10 cellular contexts compared by ENCODE assay signal in genomic region chr5:141657937-141658545, GRCh38. TPM values are rescaled to one million over a fixed set of nuclear protein-coding genes. Genes with fewer than 3 reads are reported as not detected.
DNase-seq lines count a peak whose midpoint lies in the region; ATAC-seq, FAIRE-seq and TF ChIP-seq lines count a peak whose summit lies in the region.
"Had no signal": no experiment of that assay in that cellular context is flagged by ENCODE, and none has a peak within 500 bp of the region (broad histone marks: within the 10 kb centered on the region; RNA-seq: fewer than 3 reads in every experiment).

No MANE protein-coding gene starts in this region.

- H3K4me1 Mint-ChIP-seq in HFFc6 (ENCODE audit: low read depth) = peaks cover 45% of the 10 kb centered on the region

- no peak for TF ChIP-seq CTCF in GM06990 (IDR thresholded peaks at IDR 0.05; ENCODE audit: insufficient read depth, low read length, poor library complexity, severe bottlenecking)
- TF ChIP-seq CTCF in HFFc6 (IDR thresholded peaks at IDR 0.05) = no peak
- TF ChIP-seq CTCF in keratinocyte (optimal IDR thresholded peaks at IDR 0.05 in 1 of 3, IDR thresholded peaks at IDR 0.05 in 1 of 3, conservative IDR thresholded peaks at IDR 0.05 in 1 of 3; ENCODE audit: extremely low read depth in 1 of 3, insufficient read depth in 2 of 3, low read length in 3 of 3) = no peak
- TF ChIP-seq CTCF in tibial nerve (IDR thresholded peaks at IDR 0.05) = no peak
- TF ChIP-seq CTCF in testis (IDR thresholded peaks at IDR 0.05) = no peak

- H3K4me2 ChIP-seq in keratinocyte (ENCODE audit: control insufficient read depth, extremely low read depth, insufficient read depth, low read depth, low read length) = no peak overlapping the region

- no peaks in the 10 kb centered on the region; the same call in none of the 2 replicates for H3K27me3 Mint-ChIP-seq in HFFc6 (ENCODE audit: insufficient read depth)

- no peaks in the 10 kb centered on the region; the same call in 1 of the 2 replicates for H3K27me3 ChIP-seq in GM06990 (replicated peaks; ENCODE audit: control insufficient read depth, insufficient read depth, low read length)
- H3K27me3 ChIP-seq in keratinocyte (ENCODE audit: control insufficient read depth, extremely low read depth, insufficient read depth, low read length) = no peaks in the 10 kb centered on the region
- H3K27me3 ChIP-seq in tibial nerve = no peaks in the 10 kb centered on the region
- no peaks in the 10 kb centered on the region for H3K27me3 ChIP-seq in testis
- H3K27me3 ChIP-seq: vagina had no signal

- H3K36me3 Mint-ChIP-seq in HFFc6 (ENCODE audit: low read depth) = peaks cover 64% of the 10 kb centered on the region

- H3K4me3 ChIP-seq in GM06990 (replicated peaks; ENCODE audit: low read depth, low read length) (no peak overlapping the region), keratinocyte (ENCODE audit: control insufficient read depth in 2 of 3, extremely low read depth in 1 of 3, insufficient read depth in 2 of 3, low read depth in 1 of 3, low read length in 3 of 3) (no peak overlapping the region), tibial nerve (no peak overlapping the region), testis (no peak overlapping the region)
- H3K4me3 ChIP-seq: vagina had no signal

- H3K9me3 ChIP-seq in keratinocyte (ENCODE audit: control insufficient read depth, low read depth, low read length) (no peaks in the 10 kb centered on the region), tibial nerve (no peaks in the 10 kb centered on the region), testis (no peaks in the 10 kb centered on the region)
- H3K9me3 ChIP-seq: vagina had no signal

- H3K4me1 ChIP-seq in keratinocyte (ENCODE audit: control insufficient read depth, extremely low read depth, insufficient read depth, low read length) = peaks cover 7% of the 10 kb centered on the region
- H3K4me1 ChIP-seq in tibial nerve = no peaks in the 10 kb centered on the region
- H3K4me1 ChIP-seq in testis = no peaks in the 10 kb centered on the region
- H3K4me1 ChIP-seq: vagina had no signal

- H2AFZ ChIP-seq in keratinocyte (ENCODE audit: control insufficient read depth, low read length) = no peak overlapping the region

- no peaks in the 10 kb centered on the region for H3K9me1 ChIP-seq in keratinocyte (ENCODE audit: control insufficient read depth, extremely low read depth, insufficient read depth, low read length)

- H3K4me3 Mint-ChIP-seq in HFFc6 = peak overlapping the region; percentile 10

- no peak overlapping the region for H3K9ac ChIP-seq in keratinocyte (ENCODE audit: control insufficient read depth, extremely low read depth, insufficient read depth, low read length)

- DNase-seq in GM06990 (ENCODE audit: extremely low read depth, insufficient read length) (peak; percentile 41), HFFc6 (peak; percentile 95), RPMI7951 (ENCODE audit: low read depth) (peak; percentile 93), keratinocyte (ENCODE audit: low read depth, low spot score) (peak; percentile 80), tibial nerve (ENCODE audit: low spot score in 2 of 2) (no peak), testis (no peak)
- DNase-seq in activated CD4-positive, alpha-beta T cell treated with anti-CD3 and anti-CD28 coated beads, Interleukin-2, amount 50 U/mL, for 1 hour = no peak
- DNase-seq: NCI-H2029 treated with DMSO at 0.1 percent for 48 hours had no signal

- H3K36me3 ChIP-seq in GM06990 (ENCODE audit: control insufficient read depth, insufficient read depth, low read length) (no peaks in the 10 kb centered on the region), keratinocyte (ENCODE audit: control insufficient read depth in 2 of 2, extremely low read depth in 1 of 2, insufficient read depth in 2 of 2, low read length in 2 of 2) (no peaks in the 10 kb centered on the region), tibial nerve (peaks cover 0 to 49% (median 0%) of the 10 kb centered on the region in 3 donors), testis (ENCODE audit: low read depth, missing control alignments) (no peaks in the 10 kb centered on the region)

- H3K27ac ChIP-seq in keratinocyte (ENCODE audit: control insufficient read depth, insufficient read depth, low read length) = peak overlapping the region; percentile 51
- no peak overlapping the region for H3K27ac ChIP-seq in tibial nerve
- no peak overlapping the region for H3K27ac ChIP-seq in testis
- H3K27ac ChIP-seq: vagina had no signal

- H4K20me1 ChIP-seq in keratinocyte (ENCODE audit: control insufficient read depth, extremely low read depth, insufficient read depth, low read length) = no peaks in the 10 kb centered on the region

- intact Hi-C loops in testis (cut with DNase I; ENCODE audit: low total_unique reads) = no loop called here

- TF ChIP-seq POLR2A in tibial nerve (IDR thresholded peaks at IDR 0.05) (no peak), testis (IDR thresholded peaks at IDR 0.05) (no peak)

- no peak for FAIRE-seq in keratinocyte (lab: Jason Lieb, UNC)

- no peaks in the 10 kb centered on the region for H3K79me2 ChIP-seq in keratinocyte (ENCODE audit: control insufficient read depth, insufficient read depth, low read length)

- TF ChIP-seq EP300 in tibial nerve (IDR thresholded peaks at IDR 0.05) = no peak

- 70 to 83% methylated on average over 8 of the region's 8 CpGs for WGBS in tibial nerve, 2 donors
- 86 to 87% methylated on average over 8 of the region's 8 CpGs for WGBS in testis, 2 donors

- dilution Hi-C loops in keratinocyte (cut with MboI; ENCODE audit: extremely low pct_ligation_motif_present, low sequenced_read_pairs) = no loop called here

- no peak for ATAC-seq in GM19395 (IDR thresholded peaks at IDR 0.05; ENCODE audit: unreplicated experiment)

- no peaks in the 10 kb centered on the region for H3K9me3 Mint-ChIP-seq in HFFc6

- peak overlapping the region; percentile 85 for H3K27ac Mint-ChIP-seq in HFFc6

RNA-seq across cellular contexts. Expression of gene FCHSD1, which starts 6.8 kb away (rescaled TPM):
- total RNA-seq in HFFc6 (2021; fragmentation: NEBNext Ultra II Directional; extraction: Animal tissue kit (Norgen Biotek cat#: 25700)) = 10 to 100 TPM; 20.8 to 31.7 (median 25.3) TPM
- total RNA-seq in RPMI7951 (2014; rRNA removed; shearing (Covaris generic)) = 8.5 and 11.1 TPM in 2 replicates
- 9.7 to 17.1 TPM (median 13.5 TPM) in 3 replicates for polyA plus RNA-seq in keratinocyte
- polyA plus RNA-seq in keratinocyte (2011; ENCODE audit: low read depth) = 44.0 TPM
- polyA plus RNA-seq in keratinocyte (2011; cell fraction: cytosol; rRNA removed) = 3.7 and 6.5 TPM in 2 replicates
- 66.6 and 68.3 TPM in 2 replicates for polyA plus RNA-seq in keratinocyte (2011; cell fraction: nucleus; rRNA removed)
- 8.1 and 44.0 TPM in 2 replicates for polyA plus RNA-seq in keratinocyte (2012; ENCODE audit: low replicate concordance)
- 8.9 to 10.0 TPM (median 9.6 TPM) in 3 replicates for polyA minus RNA-seq in keratinocyte
- 8.6 TPM for polyA minus RNA-seq in keratinocyte (2011; cell fraction: cytosol; rRNA and poly(A)+ RNA removed)
- 14.1 and 23.7 TPM in 2 replicates for polyA minus RNA-seq in keratinocyte (2011; cell fraction: nucleus; rRNA and poly(A)+ RNA removed)
- total RNA-seq in tibial nerve = 10 to 100 TPM; 10.7 to 53.4 (median 34.5) TPM
- 10 to 100 TPM; 19.3 to 21.3 TPM for total RNA-seq in testis
- polyA plus RNA-seq in testis (ENCODE audit: insufficient read depth, low read depth, low replicate concordance) = 12.9 TPM

RNA-seq across cellular contexts. Expression of gene RELL2, which starts 21.2 kb away (rescaled TPM):
- 1 to 10 TPM; 2.2 to 4.4 (median 3.0) TPM for total RNA-seq in HFFc6 (2021; fragmentation: NEBNext Ultra II Directional; extraction: Animal tissue kit (Norgen Biotek cat#: 25700))
- 2.8 and 5.2 TPM in 2 replicates for total RNA-seq in RPMI7951 (2014; rRNA removed; shearing (Covaris generic))
- polyA plus RNA-seq in keratinocyte (8.9 to 11.1 TPM (median 10.2 TPM) in 3 replicates), testis (ENCODE audit: insufficient read depth, low read depth, low replicate concordance) (8.6 TPM)
- 3.4 TPM for polyA plus RNA-seq in keratinocyte (2011; ENCODE audit: low read depth)
- polyA plus RNA-seq in keratinocyte (2011; cell fraction: cytosol; rRNA removed) = 5.1 and 8.9 TPM in 2 replicates
- 19.4 and 22.7 TPM in 2 replicates for polyA plus RNA-seq in keratinocyte (2011; cell fraction: nucleus; rRNA removed)
- 4.5 and 8.1 TPM in 2 replicates for polyA plus RNA-seq in keratinocyte (2012; ENCODE audit: low replicate concordance)
- polyA minus RNA-seq in keratinocyte = 4.7 to 16.0 TPM (median 5.3 TPM) in 3 replicates
- 9.2 TPM for polyA minus RNA-seq in keratinocyte (2011; cell fraction: cytosol; rRNA and poly(A)+ RNA removed)
- 7.0 and 7.4 TPM in 2 replicates for polyA minus RNA-seq in keratinocyte (2011; cell fraction: nucleus; rRNA and poly(A)+ RNA removed)
- total RNA-seq in tibial nerve (1 to 10 TPM; 2.0 to 8.7 (median 4.1) TPM), testis (10 to 100 TPM; 11.3 to 17.0 TPM)

RNA-seq across cellular contexts. Expression of gene HDAC3, which starts 21.4 kb away (rescaled TPM):
- total RNA-seq in HFFc6 (2021; fragmentation: NEBNext Ultra II Directional; extraction: Animal tissue kit (Norgen Biotek cat#: 25700)) = 10 to 100 TPM; 52.1 to 63.7 (median 55.1) TPM
- total RNA-seq in RPMI7951 (2014; rRNA removed; shearing (Covaris generic)) = 43.9 and 52.4 TPM in 2 replicates
- 93.6 to 97.4 TPM (median 96.0 TPM) in 3 replicates for polyA plus RNA-seq in keratinocyte
- 55.2 TPM for polyA plus RNA-seq in keratinocyte (2011; ENCODE audit: low read depth)
- polyA plus RNA-seq in keratinocyte (2011; cell fraction: cytosol; rRNA removed) = 86.5 and 89.9 TPM in 2 replicates
- 136 and 143 TPM in 2 replicates for polyA plus RNA-seq in keratinocyte (2011; cell fraction: nucleus; rRNA removed)
- polyA plus RNA-seq in keratinocyte (2012; ENCODE audit: low replicate concordance) = 54.2 and 57.6 TPM in 2 replicates
- polyA minus RNA-seq in keratinocyte = 86.2 to 94.1 TPM (median 89.9 TPM) in 3 replicates
- polyA minus RNA-seq in keratinocyte (2011; cell fraction: cytosol; rRNA and poly(A)+ RNA removed) = 50.8 TPM
- 24.4 and 41.6 TPM in 2 replicates for polyA minus RNA-seq in keratinocyte (2011; cell fraction: nucleus; rRNA and poly(A)+ RNA removed)
- 10 to 100 TPM; 33.0 to 38.3 (median 36.5) TPM for total RNA-seq in tibial nerve
- total RNA-seq in testis = 10 to 100 TPM; 63.9 to 76.5 TPM
- 57.3 TPM for polyA plus RNA-seq in testis (ENCODE audit: insufficient read depth, low read depth, low replicate concordance)

RNA-seq across cellular contexts. Expression of gene ARAP3, which starts 24.0 kb away (rescaled TPM):
- 10 to 100 TPM in 5 of 6 experiments, 1 to 10 TPM in 1; 9.0 to 14.7 (median 13.2) TPM for total RNA-seq in HFFc6 (2021; fragmentation: NEBNext Ultra II Directional; extraction: Animal tissue kit (Norgen Biotek cat#: 25700))
- 5.3 and 5.4 TPM in 2 replicates for total RNA-seq in RPMI7951 (2014; rRNA removed; shearing (Covaris generic))
- polyA plus RNA-seq in keratinocyte (1.3 to 2.4 TPM (median 1.3 TPM) in 3 replicates), testis (ENCODE audit: insufficient read depth, low read depth, low replicate concordance) (4.8 TPM)
- 0.52 TPM for polyA plus RNA-seq in keratinocyte (2011; ENCODE audit: low read depth)
- polyA plus RNA-seq in keratinocyte (2011; cell fraction: cytosol; rRNA removed) = 1.3 and 1.5 TPM in 2 replicates
- polyA plus RNA-seq in keratinocyte (2011; cell fraction: nucleus; rRNA removed) = 5.5 and 6.3 TPM in 2 replicates
- 1.2 and 3.9 TPM in 2 replicates for polyA plus RNA-seq in keratinocyte (2012; ENCODE audit: low replicate concordance)
- 2.4 to 7.6 TPM (median 2.5 TPM) in 3 replicates for polyA minus RNA-seq in keratinocyte
- 4.6 TPM for polyA minus RNA-seq in keratinocyte (2011; cell fraction: cytosol; rRNA and poly(A)+ RNA removed)
- 2.7 and 3.3 TPM in 2 replicates for polyA minus RNA-seq in keratinocyte (2011; cell fraction: nucleus; rRNA and poly(A)+ RNA removed)
- total RNA-seq in tibial nerve (10 to 100 TPM in 2 of 4 donors, 1 to 10 TPM in 2; 4.4 to 11.8 (median 9.4) TPM), testis (1 to 10 TPM; 4.0 to 4.1 TPM)

RNA-seq across cellular contexts. Expression of gene DIAPH1, which starts 39.2 kb away (rescaled TPM):
- total RNA-seq in HFFc6 (2021; fragmentation: NEBNext Ultra II Directional; extraction: Animal tissue kit (Norgen Biotek cat#: 25700)) = 100 to 1,000 TPM; 105 to 119 (median 109) TPM
- 29.1 and 40.1 TPM in 2 replicates for total RNA-seq in RPMI7951 (2014; rRNA removed; shearing (Covaris generic))
- 64.7 to 130 TPM (median 72.0 TPM) in 3 replicates for polyA plus RNA-seq in keratinocyte
- 91.7 TPM for polyA plus RNA-seq in keratinocyte (2011; ENCODE audit: low read depth)
- polyA plus RNA-seq in keratinocyte (2011; cell fraction: cytosol; rRNA removed) = 67.7 and 75.4 TPM in 2 replicates
- 293 and 301 TPM in 2 replicates for polyA plus RNA-seq in keratinocyte (2011; cell fraction: nucleus; rRNA removed)
- 95.0 and 130 TPM in 2 replicates for polyA plus RNA-seq in keratinocyte (2012; ENCODE audit: low replicate concordance)
- polyA minus RNA-seq in keratinocyte = 205 to 374 TPM (median 259 TPM) in 3 replicates
- 93.6 TPM for polyA minus RNA-seq in keratinocyte (2011; cell fraction: cytosol; rRNA and poly(A)+ RNA removed)
- 223 and 351 TPM in 2 replicates for polyA minus RNA-seq in keratinocyte (2011; cell fraction: nucleus; rRNA and poly(A)+ RNA removed)
- 100 to 1,000 TPM in 1 of 4 donors, 10 to 100 TPM in 3; 59.4 to 102 (median 64.0) TPM for total RNA-seq in tibial nerve
- 10 to 100 TPM; 53.7 to 58.2 TPM for total RNA-seq in testis
- polyA plus RNA-seq in testis (ENCODE audit: insufficient read depth, low read depth, low replicate concordance) = 77.5 TPM

Comparison
In these comparisons a context has a peak if more than half of its experiments do, and no peak if none do; other contexts are left out.
1. DNase-seq: peak in GM06990 (single experiment), HFFc6 (single experiment), RPMI7951 (single experiment) and keratinocyte (single experiment); none in tibial nerve (0 of 2), testis (single experiment) and activated CD4-positive, alpha-beta T cell treated with anti-CD3 and anti-CD28 coated beads, Interleukin-2, amount 50 U/mL, for 1 hour (single experiment).